8 cellular contexts compared by ENCODE assay signal in genomic region chr16:87860553-87861299, GRCh38. TPM values are rescaled to one million over a fixed set of nuclear protein-coding genes. Genes with fewer than 3 reads are reported as not detected.
A peak's percentile ranks its signal among the peaks of the same experiment; 100 is the strongest.
DNase-seq lines count a peak whose midpoint lies in the region; ATAC-seq, FAIRE-seq and TF ChIP-seq lines count a peak whose summit lies in the region.

No MANE protein-coding gene starts in this region.

- peaks cover 10% of the 10 kb centered on the region; the same call in 1 of the 2 replicates for H3K9me1 ChIP-seq in IMR-90 (ENCODE audit: insufficient read depth, low read length)

- H2BK5ac ChIP-seq in IMR-90 (ENCODE audit: low read depth, low read length, poor library complexity, severe bottlenecking) = peak overlapping the region; percentile 53

- no peak overlapping the region for H2BK15ac ChIP-seq in IMR-90 (ENCODE audit: low read depth, low read length)

- no TSS peak for BruUV-seq in IMR-90 (replicated peaks; lab: Mats Ljungman, UMichigan)

- FAIRE-seq in small intestine (lab: Jason Lieb, UNC) = no peak

- ATAC-seq in IMR-90 (ENCODE audit: low read depth) = peak; percentile 80
- no peak for ATAC-seq in activated naive CD8-positive, alpha-beta T cell treated with anti-CD3 and anti-CD28 coated beads, Interleukin-2, amount 10 ng/mL, durations not matched to agents 7 days and 5 days (ENCODE audit: low read depth)
- no peak for ATAC-seq in GM21360 (IDR thresholded peaks at IDR 0.05; ENCODE audit: unreplicated experiment)
- ATAC-seq in GM19463 (IDR thresholded peaks at IDR 0.05; ENCODE audit: unreplicated experiment) = no peak

- H3K23ac ChIP-seq in IMR-90 (ENCODE audit: low read depth, low read length) = peak overlapping the region; percentile 36; the same call in 1 of the 2 replicates

- no peak overlapping the region for H2AK9ac ChIP-seq in IMR-90 (replicated peaks; ENCODE audit: low read depth, low read length, poor library complexity)

- in situ Hi-C loops in IMR-90 (cut with MboI; ENCODE audit: low sequenced_read_pairs) = no loop called here

- peaks cover 34% of the 10 kb centered on the region for H3K4me1 ChIP-seq in CD8-positive, alpha-beta memory T cell (ENCODE audit: insufficient read depth, low read length)
- H3K4me1 ChIP-seq in IMR-90 (ENCODE audit: control insufficient read depth, insufficient read depth, low read length) = peaks cover 20% of the 10 kb centered on the region
- H3K4me1 ChIP-seq in small intestine (ENCODE audit: control insufficient read depth in 2 of 2, insufficient read depth in 1 of 2, low read depth in 1 of 2, low read length in 1 of 2) = peaks cover 0 to 2% of the 10 kb centered on the region in 2 donors

- H4K5ac ChIP-seq in IMR-90 (ENCODE audit: low read depth, low read length) = peak overlapping the region; percentile 2; the same call in 1 of the 2 replicates

- no peaks in the 10 kb centered on the region for H3K9me3 ChIP-seq in CD8-positive, alpha-beta memory T cell (ENCODE audit: low read length)
- H3K9me3 ChIP-seq in IMR-90 (ENCODE audit: control insufficient read depth, insufficient read depth, low read length) = no peaks in the 10 kb centered on the region
- H3K9me3 ChIP-seq in small intestine (ENCODE audit: control insufficient read depth, low read depth) = no peaks in the 10 kb centered on the region

- H3K27ac Mint-ChIP-seq in CD8-positive, alpha-beta memory T cell = peak overlapping the region; percentile 32 to 95 (median 83)
- peak overlapping the region; percentile 81 for H3K27ac Mint-ChIP-seq in activated naive CD8-positive, alpha-beta T cell treated with anti-CD3 and anti-CD28 coated beads, Interleukin-2, amount 10 ng/mL, durations not matched to agents 7 days and 5 days

- H2BK20ac ChIP-seq in IMR-90 (ENCODE audit: low read depth, low read length) = peak overlapping the region; percentile 38; the same call in 1 of the 2 replicates

- dilution Hi-C loops in IMR-90 (cut with HindIII; ENCODE audit: low sequenced_read_pairs, unreplicated experiment) = no loop called here

- H2AK5ac ChIP-seq in IMR-90 (ENCODE audit: low read depth, low read length) = peak overlapping the region; percentile 68

- H3K18ac ChIP-seq in IMR-90 (ENCODE audit: low read depth, low read length) = peak overlapping the region; percentile 33; the same call in 1 of the 2 replicates

- no peaks in the 10 kb centered on the region for H3K27me3 ChIP-seq in CD8-positive, alpha-beta memory T cell (ENCODE audit: insufficient read depth, low read length, poor library complexity, severe bottlenecking)
- H3K27me3 ChIP-seq in IMR-90 (ENCODE audit: control insufficient read depth, insufficient read depth, low read length) (no peaks in the 10 kb centered on the region), layer of hippocampus (ENCODE audit: control insufficient read depth, insufficient read depth, low read length) (no peaks in the 10 kb centered on the region), small intestine (ENCODE audit: control insufficient read depth in 2 of 2, insufficient read depth in 2 of 2, low read length in 2 of 2) (no peaks in the 10 kb centered on the region)

- H4K20me1 ChIP-seq in IMR-90 (ENCODE audit: insufficient read depth, low read length) = peaks cover 94% of the 10 kb centered on the region

- POLR2A ChIA-PET in CD8-positive, alpha-beta memory T cell (lab: Charles Lee) = no interaction called here
- POLR2A ChIA-PET in IMR-90 (lab: Charles Lee; ENCODE audit: unreplicated experiment) = no interaction called here
- POLR2A ChIA-PET in activated naive CD8-positive, alpha-beta T cell treated with anti-CD3 and anti-CD28 coated beads, Interleukin-2, amount 10 ng/mL, durations not matched to agents 7 days and 5 days (lab: Charles Lee) = interaction anchor here (1.4 kb wide), 1 partner anchor 82 kb away, joined by 3 read pairs; no protein-coding TSS in a partner anchor

- H3K4me3 ChIP-seq in CD8-positive, alpha-beta memory T cell (ENCODE audit: low read length) = no peak overlapping the region
- H3K4me3 ChIP-seq in IMR-90 (ENCODE audit: insufficient read depth, low read depth, low read length) (no peak overlapping the region), small intestine (ENCODE audit: low read depth in 1 of 2, low read length in 2 of 2) (no peak overlapping the region)

- H3K4me1 Mint-ChIP-seq in CD8-positive, alpha-beta memory T cell = peaks cover 42 to 74% (median 54%) of the 10 kb centered on the region in 3 donors
- H3K4me1 Mint-ChIP-seq in activated naive CD8-positive, alpha-beta T cell treated with anti-CD3 and anti-CD28 coated beads, Interleukin-2, amount 10 ng/mL, durations not matched to agents 7 days and 5 days = peaks cover 40% of the 10 kb centered on the region

- H2AFZ ChIP-seq in IMR-90 (replicated peaks; ENCODE audit: low read length, poor library complexity) = peak overlapping the region; percentile 40

- H3K9me3 Mint-ChIP-seq in CD8-positive, alpha-beta memory T cell = peaks cover 0 to 2% (median 0%) of the 10 kb centered on the region in 5 donors
- H3K9me3 Mint-ChIP-seq in activated naive CD8-positive, alpha-beta T cell treated with anti-CD3 and anti-CD28 coated beads, Interleukin-2, amount 10 ng/mL, durations not matched to agents 7 days and 5 days = no peaks in the 10 kb centered on the region

- H3K27me3 Mint-ChIP-seq in CD8-positive, alpha-beta memory T cell = no peaks in the 10 kb centered on the region
- no peaks in the 10 kb centered on the region for H3K27me3 Mint-ChIP-seq in activated naive CD8-positive, alpha-beta T cell treated with anti-CD3 and anti-CD28 coated beads, Interleukin-2, amount 10 ng/mL, durations not matched to agents 7 days and 5 days

- peak overlapping the region; percentile 30; the same call in 1 of the 2 replicates for H2BK120ac ChIP-seq in IMR-90 (ENCODE audit: low read depth, low read length)

- intact Hi-C loops in IMR-90 (cut with micrococcal nuclease) = no loop called here

- H3K36me3 ChIP-seq in CD8-positive, alpha-beta memory T cell (ENCODE audit: insufficient read depth, low read length) = no peaks in the 10 kb centered on the region
- H3K36me3 ChIP-seq in IMR-90 (ENCODE audit: control insufficient read depth, insufficient read depth, low read length) (peaks cover 15% of the 10 kb centered on the region), small intestine (ENCODE audit: control insufficient read depth in 2 of 2, insufficient read depth in 2 of 2, low read length in 2 of 2) (no peaks in the 10 kb centered on the region)

- H3K79me1 ChIP-seq in IMR-90 (ENCODE audit: low read depth in 1 of 2, low read length in 2 of 2) = peaks cover 3 to 74% of the 10 kb centered on the region in 2 experiments; a peak in 3 of 4 replicates

- H3K56ac ChIP-seq in IMR-90 (ENCODE audit: extremely low read depth, insufficient read depth, low read length) = 0 out of 2 replicates have a peak overlapping the region, but pooled peaks have one; percentile 15

- H4K91ac ChIP-seq in IMR-90 (ENCODE audit: insufficient read depth, low read depth, low read length) = peak overlapping the region; percentile 38; the same call in 1 of the 2 replicates

- H3K4me3 Mint-ChIP-seq in CD8-positive, alpha-beta memory T cell = peak overlapping the region in 6 of 7 donors; percentile 3 to 74 (median 48)
- peak overlapping the region; percentile 35 for H3K4me3 Mint-ChIP-seq in activated naive CD8-positive, alpha-beta T cell treated with anti-CD3 and anti-CD28 coated beads, Interleukin-2, amount 10 ng/mL, durations not matched to agents 7 days and 5 days

- CTCF ChIA-PET in CD8-positive, alpha-beta memory T cell (lab: Charles Lee) = interaction anchor here (2.4 to 3.4 kb wide), 2 partner anchors 11 kb away, joined by 9 to 18 read pairs; no protein-coding TSS in a partner anchor
- CTCF ChIA-PET in IMR-90 (lab: Yijun Ruan, JAX) = interaction anchor here (0.7 to 1.0 kb wide), 2 partner anchors 11 to 82 kb away, joined by 3 to 4 read pairs; no protein-coding TSS in a partner anchor

- no peak for DNase-seq in CD8-positive, alpha-beta memory T cell
- DNase-seq in IMR-90 (peak; percentile 78), small intestine (no peak), NCI-H2107 (lab: John Stamatoyannopoulos, UW) (no peak)
- DNase-seq in activated naive CD8-positive, alpha-beta T cell treated with anti-CD3 and anti-CD28 coated beads, Interleukin-2, amount 10 ng/mL, durations not matched to agents 7 days and 5 days = no peak

- H3K36me3 Mint-ChIP-seq in CD8-positive, alpha-beta memory T cell = peaks cover 0 to 44% (median 6%) of the 10 kb centered on the region in 3 donors
- H3K36me3 Mint-ChIP-seq in activated naive CD8-positive, alpha-beta T cell treated with anti-CD3 and anti-CD28 coated beads, Interleukin-2, amount 10 ng/mL, durations not matched to agents 7 days and 5 days = peaks cover 20% of the 10 kb centered on the region

- peak overlapping the region; percentile 18; the same call in 1 of the 2 replicates for H3K4me2 ChIP-seq in IMR-90 (ENCODE audit: low read depth, low read length)

- H3K27ac ChIP-seq in CD8-positive, alpha-beta memory T cell (ENCODE audit: low read depth, low read length) = no peak overlapping the region
- peak overlapping the region; percentile 41 for H3K27ac ChIP-seq in IMR-90 (ENCODE audit: insufficient read depth, low read length)
- peak overlapping the region; percentile 52 for H3K27ac ChIP-seq in layer of hippocampus (ENCODE audit: low read depth, low read length)
- H3K27ac ChIP-seq in small intestine (ENCODE audit: low read depth in 1 of 2, low read length in 1 of 2) = no peak overlapping the region

- no peak for TF ChIP-seq RAD21 in IMR-90 (IDR thresholded peaks at IDR 0.05; ENCODE audit: low read length)

- peak overlapping the region; percentile 45; the same call in 1 of the 2 replicates for H3K14ac ChIP-seq in IMR-90 (replicated peaks; ENCODE audit: low read depth, low read length)

- no peak for TF ChIP-seq POLR2A in IMR-90 (IDR thresholded peaks at IDR 0.05; ENCODE audit: low read depth, low read length)

- TF ChIP-seq CTCF in IMR-90 (conservative IDR thresholded peaks at IDR 0.05; ENCODE audit: low read depth, low read length) = no peak

- H4K8ac ChIP-seq in IMR-90 (ENCODE audit: low read depth in 2 of 2, low read length in 2 of 2) = peak overlapping the region; percentile 14 to 26; a peak in 2 of 4 replicates

- no peak overlapping the region for H3K9ac ChIP-seq in IMR-90 (ENCODE audit: low read depth, low read length)

- WGBS in IMR-90 (ENCODE audit: extremely low coverage in 2 of 2, insufficient read length in 1 of 2), 2 experiments = 76% methylated on average over 4 of the region's 26 CpGs; no CpG with 5 or more reads in 1 of the 2 experiments
- WGBS in small intestine, 3 donors = 75 to 86% (median 82%) methylated on average over 26 of the region's 26 CpGs

- H3K4ac ChIP-seq in IMR-90 (ENCODE audit: low read depth, low read length) = peak overlapping the region; percentile 78

RNA-seq across cellular contexts. Expression of gene SLC7A5, which starts 8.6 kb away (rescaled TPM):
- 100 to 1,000 TPM; 366 to 383 TPM for total RNA-seq in CD8-positive, alpha-beta memory T cell
- polyA plus RNA-seq in CD8-positive, alpha-beta memory T cell = 20.7 TPM
- 11.3 and 13.6 TPM in 2 replicates for total RNA-seq in IMR-90 (2012; rRNA removed)
- polyA plus RNA-seq in IMR-90 (2012; rRNA removed) = 87.9 and 101 TPM in 2 replicates
- 70.4 and 146 TPM in 2 replicates for polyA plus RNA-seq in IMR-90 (2012; cell fraction: cytosol; rRNA removed)
- 88.7 and 147 TPM in 2 replicates for polyA plus RNA-seq in IMR-90 (2012; cell fraction: nucleus; rRNA removed; ENCODE audit: low replicate concordance)
- 10 to 100 TPM; 59.2 to 63.9 TPM for total RNA-seq in activated naive CD8-positive, alpha-beta T cell treated with anti-CD3 and anti-CD28 coated beads, Interleukin-2, amount 10 ng/mL, durations not matched to agents 7 days and 5 days
- 10 to 100 TPM in 1 of 3 donors, 1 to 10 TPM in 2; 3.6 to 82.2 (median 4.1) TPM for polyA plus RNA-seq in small intestine

Comparison
In these comparisons a context has a peak if more than half of its experiments do, and no peak if none do; other contexts are left out.
1. H3K27ac ChIP-seq: peak in IMR-90 (single experiment) and layer of hippocampus (single experiment); none in CD8-positive, alpha-beta memory T cell (single experiment) and small intestine (0 of 2).
2. RNA of gene SLC7A5, which starts 8.6 kb away (total RNA-seq): 366 to 383 TPM in CD8-positive, alpha-beta memory T cell; 59.2 to 63.9 TPM in activated naive CD8-positive, alpha-beta T cell treated with anti-CD3 and anti-CD28 coated beads, Interleukin-2, amount 10 ng/mL, durations not matched to agents 7 days and 5 days and 11.3 to 13.6 TPM in IMR-90; every median in the first group is over 4 times any median in the second.